ENCODE assay signal across 19 cellular contexts in genomic region chr2:180231015-180231414, GRCh38.
"Had no signal": no experiment of that assay in that cellular context is flagged by ENCODE, and none has a peak within 500 bp of the region (broad histone marks: within the 10 kb centered on the region; RNA-seq: fewer than 3 reads in every experiment).

No MANE protein-coding gene starts in this region.

- DNase-seq: activated CD4-positive, alpha-beta T cell treated with anti-CD3 and anti-CD28 coated beads, Interleukin-2, amount 10 ng/mL, durations not matched to agents 7 days and 5 days; activated CD4-positive, CD25-positive, alpha-beta regulatory T cell; activated CD8-positive, alpha-beta T cell treated with anti-CD3 and anti-CD28 coated beads, Interleukin-2, amount 10 ng/mL, durations not matched to agents 7 days and 5 days; activated naive CD4-positive, alpha-beta T cell treated with anti-CD3 and anti-CD28 coated beads for 36 hours; activated naive CD8-positive, alpha-beta T cell treated with anti-CD3 and anti-CD28 coated beads, Interleukin-2, amount 50 U/mL, for 24 hours; activated T-cell treated with anti-CD3 and anti-CD28 coated beads, Interleukin-2, amount 50 U/mL, for 24 hours; aorta; cerebellar nuclear complex; effector CD4-positive, alpha-beta T cell; midbrain; occipital lobe; stimulated activated naive CD8-positive, alpha-beta T cell treated with anti-CD3 and anti-CD28 coated beads, Interleukin-15, amount 100 ng/mL, for 72 hours; SW 1271; T-helper 2 cell; trophoblast cell had no signal

- H3K36me3 ChIP-seq: breast epithelium, right atrium auricular region, suprapubic skin had no signal

- H3K27ac ChIP-seq: breast epithelium, right atrium auricular region, suprapubic skin had no signal

- ATAC-seq: activated CD8-positive, alpha-beta T cell treated with anti-CD3 and anti-CD28 coated beads, Interleukin-2, amount 10 ng/mL, durations not matched to agents 7 days and 5 days; activated naive CD8-positive, alpha-beta T cell treated with anti-CD3 and anti-CD28 coated beads, Interleukin-2, amount 50 U/mL, for 24 hours; esophagus mucosa; stimulated activated naive CD8-positive, alpha-beta T cell treated with anti-CD3 and anti-CD28 coated beads, Interleukin-15, amount 100 ng/mL, for 72 hours had no signal

- H3K4me1 ChIP-seq: breast epithelium, right atrium auricular region, suprapubic skin had no signal

- H3K4me3 ChIP-seq: breast epithelium, right atrium auricular region, suprapubic skin had no signal

- H3K9me3 ChIP-seq: breast epithelium, right atrium auricular region, suprapubic skin had no signal

- H3K27me3 ChIP-seq: breast epithelium, right atrium auricular region, suprapubic skin had no signal
